Comparison of ENCODE assay signal across 9 cellular contexts in genomic region chr14:35342160-35343010, GRCh38. TPM values are rescaled to one million over a fixed set of nuclear protein-coding genes. Genes with fewer than 3 reads are reported as not detected.
A peak's percentile ranks its signal among the peaks of the same experiment; 100 is the strongest.
DNase-seq lines count a peak whose midpoint lies in the region; ATAC-seq and TF ChIP-seq lines count a peak whose summit lies in the region.
"Had no signal": no experiment of that assay in that cellular context is flagged by ENCODE, and none has a peak within 500 bp of the region (broad histone marks: within the 10 kb centered on the region; RNA-seq: fewer than 3 reads in every experiment).

No MANE protein-coding gene starts in this region.

- intact Hi-C loops in vagina (cut with DNase I): no loop called here

- H3K27me3 ChIP-seq in endodermal cell (ENCODE audit: control insufficient read depth, insufficient read depth, low read length, poor library complexity, severe bottlenecking): no peaks in the 10 kb centered on the region
- H3K27me3 ChIP-seq in muscle layer of colon (ENCODE audit: control insufficient read depth in 1 of 2, insufficient read depth in 2 of 2, low read length in 2 of 2): no peaks in the 10 kb centered on the region
- H3K27me3 ChIP-seq in vagina: no peaks in the 10 kb centered on the region

- no peaks in the 10 kb centered on the region for H3K9me3 Mint-ChIP-seq in activated T-cell treated with anti-CD3 and anti-CD28 coated beads, Interleukin-2, amount 50 U/mL, for 24 hours
- H3K9me3 Mint-ChIP-seq in endodermal cell: no peaks in the 10 kb centered on the region
- H3K9me3 Mint-ChIP-seq: CD4-positive, CD25-positive, alpha-beta regulatory T cell had no signal

- 86 to 90% methylated on average over 17 to 20 of the region's 20 CpGs for WGBS in endodermal cell (ENCODE audit: insufficient coverage in 1 of 2, insufficient read length in 1 of 2), 2 experiments

- H3K4me1 ChIP-seq in endodermal cell (ENCODE audit: control insufficient read depth, insufficient read depth, low read length) (peaks cover 24% of the 10 kb centered on the region), muscle layer of colon (ENCODE audit: insufficient read depth, low read length) (peaks cover 38% of the 10 kb centered on the region), vagina (peaks cover 65% of the 10 kb centered on the region)

- H3K4me1 Mint-ChIP-seq in activated T-cell treated with anti-CD3 and anti-CD28 coated beads, Interleukin-2, amount 50 U/mL, for 24 hours (ENCODE audit: low read depth): peaks cover 21% of the 10 kb centered on the region
- H3K4me1 Mint-ChIP-seq in endodermal cell: peaks cover 20% of the 10 kb centered on the region

- no peak overlapping the region for H3K27ac Mint-ChIP-seq in activated T-cell treated with anti-CD3 and anti-CD28 coated beads, Interleukin-2, amount 50 U/mL, for 24 hours
- peak overlapping the region; percentile 64 for H3K27ac Mint-ChIP-seq in endodermal cell

- peak; percentile 20 for DNase-seq in activated T-cell treated with anti-CD3 and anti-CD28 coated beads, Interleukin-2, amount 50 U/mL, for 24 hours
- DNase-seq in activated T-cell treated with anti-CD3 and anti-CD28 coated beads, Interleukin-2, amount 50 U/mL, for 48 hours: no peak
- peak; percentile 44 for DNase-seq in endodermal cell
- no peak for DNase-seq in vagina (ENCODE audit: extremely low spot score in 2 of 2)
- no peak for DNase-seq in NCI-H2227 (lab: John Stamatoyannopoulos, UW; ENCODE audit: unreplicated experiment)
- DNase-seq in NCI-H526 (lab: John Stamatoyannopoulos, UW): no peak

- ATAC-seq in HG02642 (IDR thresholded peaks at IDR 0.05; ENCODE audit: poor library complexity, unreplicated experiment): no peak

- H3K36me3 Mint-ChIP-seq in activated T-cell treated with anti-CD3 and anti-CD28 coated beads, Interleukin-2, amount 50 U/mL, for 24 hours (ENCODE audit: low read depth): no peaks in the 10 kb centered on the region
- no peaks in the 10 kb centered on the region for H3K36me3 Mint-ChIP-seq in endodermal cell (ENCODE audit: low read depth)
- H3K36me3 Mint-ChIP-seq: CD4-positive, CD25-positive, alpha-beta regulatory T cell had no signal

- no peaks in the 10 kb centered on the region for H3K27me3 Mint-ChIP-seq in activated T-cell treated with anti-CD3 and anti-CD28 coated beads, Interleukin-2, amount 50 U/mL, for 24 hours
- H3K27me3 Mint-ChIP-seq in endodermal cell (ENCODE audit: insufficient read depth): no peaks in the 10 kb centered on the region
- H3K27me3 Mint-ChIP-seq: CD4-positive, CD25-positive, alpha-beta regulatory T cell had no signal

- TF ChIP-seq POLR2A in vagina (IDR thresholded peaks at IDR 0.05): no peak

- H3K4me3 Mint-ChIP-seq in activated T-cell treated with anti-CD3 and anti-CD28 coated beads, Interleukin-2, amount 50 U/mL, for 24 hours: no peak overlapping the region
- H3K4me3 Mint-ChIP-seq in endodermal cell: no peak overlapping the region
- H3K4me3 Mint-ChIP-seq: CD4-positive, CD25-positive, alpha-beta regulatory T cell had no signal

- H3K36me3 ChIP-seq in endodermal cell (ENCODE audit: control insufficient read depth, insufficient read depth, low read length) (no peaks in the 10 kb centered on the region), muscle layer of colon (ENCODE audit: insufficient read depth, low read length) (no peaks in the 10 kb centered on the region), vagina (no peaks in the 10 kb centered on the region)

- H3K9ac ChIP-seq in endodermal cell (ENCODE audit: extremely low read depth, low read length, poor library complexity, severe bottlenecking) (no peak overlapping the region), muscle layer of colon (ENCODE audit: low read length) (peak overlapping the region; percentile 42)

- no peak overlapping the region for H3K4me3 ChIP-seq in endodermal cell (ENCODE audit: low read length)
- H3K4me3 ChIP-seq in muscle layer of colon (ENCODE audit: low read depth in 1 of 2, low read length in 2 of 2): peak overlapping the region in 1 of 2 donors; percentile 29
- peak overlapping the region; percentile 33 to 35 for H3K4me3 ChIP-seq in vagina

- H3K27ac ChIP-seq in endodermal cell (ENCODE audit: low read depth, low read length) (no peak overlapping the region), muscle layer of colon (ENCODE audit: low read depth, low read length) (peak overlapping the region; percentile 77), vagina (peak overlapping the region; percentile 91)

- TF ChIP-seq CTCF in endodermal cell (conservative IDR thresholded peaks at IDR 0.05): no peak
- no peak for TF ChIP-seq CTCF in vagina (IDR thresholded peaks at IDR 0.05)

- H3K9me3 ChIP-seq in endodermal cell (ENCODE audit: control insufficient read depth, low read length): no peaks in the 10 kb centered on the region
- no peaks in the 10 kb centered on the region for H3K9me3 ChIP-seq in muscle layer of colon (ENCODE audit: low read length)
- no peaks in the 10 kb centered on the region for H3K9me3 ChIP-seq in vagina

RNA-seq across cellular contexts. Expression of gene PSMA6, which starts 50.2 kb away (rescaled TPM):
- total RNA-seq in endodermal cell: 100 to 1,000 TPM; 263 to 277 TPM
- 181 TPM for polyA plus RNA-seq in endodermal cell (2013, experiment 1 of 2)
- polyA plus RNA-seq in endodermal cell (2013, experiment 2 of 2): 184 TPM
- total RNA-seq in vagina: 76.9 TPM

Comparison
In these comparisons a context has a peak if more than half of its experiments do, and no peak if none do; other contexts are left out.
1. DNase-seq: peak in activated T-cell treated with anti-CD3 and anti-CD28 coated beads, Interleukin-2, amount 50 U/mL, for 24 hours (single experiment) and endodermal cell (single experiment); none in activated T-cell treated with anti-CD3 and anti-CD28 coated beads, Interleukin-2, amount 50 U/mL, for 48 hours (0 of 2), vagina (0 of 2), NCI-H2227 (single experiment) and NCI-H526 (0 of 2).